In the genomic region with DNA sequence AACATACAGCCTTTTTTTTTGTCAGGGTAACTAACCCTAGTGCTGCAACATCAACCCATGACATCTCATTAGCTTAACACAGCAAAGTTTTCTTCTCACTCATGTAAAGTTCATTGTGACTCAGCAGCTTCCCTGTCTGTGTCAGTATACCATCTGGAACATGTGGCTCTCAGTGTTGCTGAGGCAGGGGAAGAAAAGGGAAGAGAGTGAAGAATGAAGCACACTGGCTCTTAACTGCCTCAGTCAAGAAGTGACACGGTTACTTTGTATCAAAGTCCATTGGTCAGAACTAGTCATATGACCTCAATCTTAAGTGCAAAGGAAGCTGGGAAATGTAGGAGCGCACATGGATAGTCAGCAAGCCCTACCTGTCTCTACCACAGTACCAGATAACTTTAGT, we compare ENCODE assay signal across 1 cellular context.
TF ChIP-seq lines count a peak whose summit lies in the region.

No MANE protein-coding gene starts in this region.

TF ChIP-seq in GM12878, 131 proteins besides CTCF, POLR2A, EP300 and RAD21 (continued from another document and continues in another):
- TF ChIP-seq, protein P1, sequence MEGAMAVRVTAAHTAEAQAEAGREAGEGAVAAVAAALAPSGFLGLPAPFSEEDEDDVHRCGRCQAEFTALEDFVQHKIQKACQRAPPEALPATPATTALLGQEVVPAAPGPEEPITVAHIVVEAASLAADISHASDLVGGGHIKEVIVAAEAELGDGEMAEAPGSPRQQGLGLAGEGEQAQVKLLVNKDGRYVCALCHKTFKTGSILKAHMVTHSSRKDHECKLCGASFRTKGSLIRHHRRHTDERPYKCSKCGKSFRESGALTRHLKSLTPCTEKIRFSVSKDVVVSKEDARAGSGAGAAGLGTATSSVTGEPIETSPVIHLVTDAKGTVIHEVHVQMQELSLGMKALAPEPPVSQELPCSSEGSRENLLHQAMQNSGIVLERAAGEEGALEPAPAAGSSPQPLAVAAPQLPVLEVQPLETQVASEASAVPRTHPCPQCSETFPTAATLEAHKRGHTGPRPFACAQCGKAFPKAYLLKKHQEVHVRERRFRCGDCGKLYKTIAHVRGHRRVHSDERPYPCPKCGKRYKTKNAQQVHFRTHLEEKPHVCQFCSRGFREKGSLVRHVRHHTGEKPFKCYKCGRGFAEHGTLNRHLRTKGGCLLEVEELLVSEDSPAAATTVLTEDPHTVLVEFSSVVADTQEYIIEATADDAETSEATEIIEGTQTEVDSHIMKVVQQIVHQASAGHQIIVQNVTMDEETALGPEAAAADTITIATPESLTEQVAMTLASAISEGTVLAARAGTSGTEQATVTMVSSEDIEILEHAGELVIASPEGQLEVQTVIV (IDR thresholded peaks at IDR 0.05; ENCODE audit: borderline replicate concordance, partially characterized antibody), result no peak
- TF ChIP-seq SP1 (IDR thresholded peaks at IDR 0.05; ENCODE audit: low read depth, low read length) (no peak), NFIC (IDR thresholded peaks at IDR 0.05; ENCODE audit: low read depth, low read length) (0 out of 2 replicates have a peak, but pooled peaks have one; percentile 18), CEBPB (IDR thresholded peaks at IDR 0.05; ENCODE audit: borderline replicate concordance in 1 of 2, low read depth in 2 of 2, low read length in 2 of 2) (no peak), PAX8 (IDR thresholded peaks at IDR 0.05) (no peak), BHLHE40 (IDR thresholded peaks at IDR 0.05; ENCODE audit: borderline replicate concordance in 1 of 2, low read depth in 2 of 2, low read length in 1 of 2) (no peak), JUND (IDR thresholded peaks at IDR 0.05; ENCODE audit: low read depth, low read length) (no peak), BCL11A (IDR thresholded peaks at IDR 0.05; ENCODE audit: low read depth, low read length) (peak; percentile 42; the same call in 1 of the 2 replicates), SIX5 (IDR thresholded peaks at IDR 0.05; ENCODE audit: low read depth, low read length, severe bottlenecking) (peak; percentile 39), HDGF (IDR thresholded peaks at IDR 0.05) (no peak), RELA (IDR thresholded peaks at IDR 0.05; ENCODE audit: borderline replicate concordance, partially characterized antibody) (no peak), CBX3 (IDR thresholded peaks at IDR 0.05; ENCODE audit: borderline replicate concordance, low read depth) (no peak), RUNX3 (IDR thresholded peaks at IDR 0.05; ENCODE audit: low read length) (0 out of 2 replicates have a peak, but pooled peaks have one; percentile 5), ZNF622 (IDR thresholded peaks at IDR 0.05) (no peak), RAD51 (IDR thresholded peaks at IDR 0.05) (peak; percentile 21; the same call in 1 of the 2 replicates), RFX5 (IDR thresholded peaks at IDR 0.05; ENCODE audit: low read depth, low read length) (no peak), CREM (IDR thresholded peaks at IDR 0.05; ENCODE audit: low read depth) (peak; percentile 14; the same call in 1 of the 2 replicates), ETV6 (conservative IDR thresholded peaks at IDR 0.05 in 1 of 2, IDR thresholded peaks at IDR 0.05 in 1 of 2; ENCODE audit: borderline replicate concordance in 1 of 2, low read depth in 1 of 2) (no peak), KDM1A (IDR thresholded peaks at IDR 0.05; ENCODE audit: borderline replicate concordance) (no peak), NR2C2 (IDR thresholded peaks at IDR 0.05; ENCODE audit: borderline replicate concordance, control insufficient read depth, insufficient read length, low read depth) (no peak), TCF12 (IDR thresholded peaks at IDR 0.05; ENCODE audit: low read depth, low read length) (no peak), POLR2AphosphoS5 (IDR thresholded peaks at IDR 0.05; ENCODE audit: low read length) (no peak), ESRRA (IDR thresholded peaks at IDR 0.05; ENCODE audit: low read length) (no peak), SPI1 (IDR thresholded peaks at IDR 0.05; ENCODE audit: borderline replicate concordance, insufficient read depth, low read depth, low read length) (0 out of 2 replicates have a peak, but pooled peaks have one; percentile 30), PML (IDR thresholded peaks at IDR 0.05; ENCODE audit: low read length) (no peak), NRF1 (conservative IDR thresholded peaks at IDR 0.05; ENCODE audit: low read depth, low read length) (no peak), ZNF24 (IDR thresholded peaks at IDR 0.05) (no peak), SUZ12 (IDR thresholded peaks at IDR 0.05; ENCODE audit: unreplicated experiment) (no peak), JUNB (IDR thresholded peaks at IDR 0.05) (peak; percentile 76), MEF2A (IDR thresholded peaks at IDR 0.05; ENCODE audit: insufficient read depth, low read depth, low read length) (no peak), IRF4 (IDR thresholded peaks at IDR 0.05; ENCODE audit: low read depth, low read length) (peak; percentile 50; the same call in 1 of the 2 replicates), SREBF1 (IDR thresholded peaks at IDR 0.05; ENCODE audit: low read length) (no peak), NR2C1 (IDR thresholded peaks at IDR 0.05) (no peak)
- TF ChIP-seq, protein P2, sequence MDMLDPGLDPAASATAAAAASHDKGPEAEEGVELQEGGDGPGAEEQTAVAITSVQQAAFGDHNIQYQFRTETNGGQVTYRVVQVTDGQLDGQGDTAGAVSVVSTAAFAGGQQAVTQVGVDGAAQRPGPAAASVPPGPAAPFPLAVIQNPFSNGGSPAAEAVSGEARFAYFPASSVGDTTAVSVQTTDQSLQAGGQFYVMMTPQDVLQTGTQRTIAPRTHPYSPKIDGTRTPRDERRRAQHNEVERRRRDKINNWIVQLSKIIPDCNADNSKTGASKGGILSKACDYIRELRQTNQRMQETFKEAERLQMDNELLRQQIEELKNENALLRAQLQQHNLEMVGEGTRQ (IDR thresholded peaks at IDR 0.05; ENCODE audit: borderline replicate concordance, low read depth, low read length), result no peak
- TF ChIP-seq, protein P3, sequence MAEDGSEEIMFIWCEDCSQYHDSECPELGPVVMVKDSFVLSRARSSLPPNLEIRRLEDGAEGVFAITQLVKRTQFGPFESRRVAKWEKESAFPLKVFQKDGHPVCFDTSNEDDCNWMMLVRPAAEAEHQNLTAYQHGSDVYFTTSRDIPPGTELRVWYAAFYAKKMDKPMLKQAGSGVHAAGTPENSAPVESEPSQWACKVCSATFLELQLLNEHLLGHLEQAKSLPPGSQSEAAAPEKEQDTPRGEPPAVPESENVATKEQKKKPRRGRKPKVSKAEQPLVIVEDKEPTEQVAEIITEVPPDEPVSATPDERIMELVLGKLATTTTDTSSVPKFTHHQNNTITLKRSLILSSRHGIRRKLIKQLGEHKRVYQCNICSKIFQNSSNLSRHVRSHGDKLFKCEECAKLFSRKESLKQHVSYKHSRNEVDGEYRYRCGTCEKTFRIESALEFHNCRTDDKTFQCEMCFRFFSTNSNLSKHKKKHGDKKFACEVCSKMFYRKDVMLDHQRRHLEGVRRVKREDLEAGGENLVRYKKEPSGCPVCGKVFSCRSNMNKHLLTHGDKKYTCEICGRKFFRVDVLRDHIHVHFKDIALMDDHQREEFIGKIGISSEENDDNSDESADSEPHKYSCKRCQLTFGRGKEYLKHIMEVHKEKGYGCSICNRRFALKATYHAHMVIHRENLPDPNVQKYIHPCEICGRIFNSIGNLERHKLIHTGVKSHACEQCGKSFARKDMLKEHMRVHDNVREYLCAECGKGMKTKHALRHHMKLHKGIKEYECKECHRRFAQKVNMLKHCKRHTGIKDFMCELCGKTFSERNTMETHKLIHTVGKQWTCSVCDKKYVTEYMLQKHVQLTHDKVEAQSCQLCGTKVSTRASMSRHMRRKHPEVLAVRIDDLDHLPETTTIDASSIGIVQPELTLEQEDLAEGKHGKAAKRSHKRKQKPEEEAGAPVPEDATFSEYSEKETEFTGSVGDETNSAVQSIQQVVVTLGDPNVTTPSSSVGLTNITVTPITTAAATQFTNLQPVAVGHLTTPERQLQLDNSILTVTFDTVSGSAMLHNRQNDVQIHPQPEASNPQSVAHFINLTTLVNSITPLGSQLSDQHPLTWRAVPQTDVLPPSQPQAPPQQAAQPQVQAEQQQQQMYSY (CRISPR knock-in tag; IDR thresholded peaks at IDR 0.05), result no peak
- TF ChIP-seq, protein P4, sequence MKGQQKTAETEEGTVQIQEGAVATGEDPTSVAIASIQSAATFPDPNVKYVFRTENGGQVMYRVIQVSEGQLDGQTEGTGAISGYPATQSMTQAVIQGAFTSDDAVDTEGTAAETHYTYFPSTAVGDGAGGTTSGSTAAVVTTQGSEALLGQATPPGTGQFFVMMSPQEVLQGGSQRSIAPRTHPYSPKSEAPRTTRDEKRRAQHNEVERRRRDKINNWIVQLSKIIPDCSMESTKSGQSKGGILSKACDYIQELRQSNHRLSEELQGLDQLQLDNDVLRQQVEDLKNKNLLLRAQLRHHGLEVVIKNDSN (IDR thresholded peaks at IDR 0.05; ENCODE audit: borderline replicate concordance, extremely low read length, insufficient read depth, low read depth, low read length), result no peak
- TF ChIP-seq, protein P5, sequence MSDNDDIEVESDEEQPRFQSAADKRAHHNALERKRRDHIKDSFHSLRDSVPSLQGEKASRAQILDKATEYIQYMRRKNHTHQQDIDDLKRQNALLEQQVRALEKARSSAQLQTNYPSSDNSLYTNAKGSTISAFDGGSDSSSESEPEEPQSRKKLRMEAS (IDR thresholded peaks at IDR 0.05; ENCODE audit: low read depth, low read length), result no peak
- TF ChIP-seq, protein P6, sequence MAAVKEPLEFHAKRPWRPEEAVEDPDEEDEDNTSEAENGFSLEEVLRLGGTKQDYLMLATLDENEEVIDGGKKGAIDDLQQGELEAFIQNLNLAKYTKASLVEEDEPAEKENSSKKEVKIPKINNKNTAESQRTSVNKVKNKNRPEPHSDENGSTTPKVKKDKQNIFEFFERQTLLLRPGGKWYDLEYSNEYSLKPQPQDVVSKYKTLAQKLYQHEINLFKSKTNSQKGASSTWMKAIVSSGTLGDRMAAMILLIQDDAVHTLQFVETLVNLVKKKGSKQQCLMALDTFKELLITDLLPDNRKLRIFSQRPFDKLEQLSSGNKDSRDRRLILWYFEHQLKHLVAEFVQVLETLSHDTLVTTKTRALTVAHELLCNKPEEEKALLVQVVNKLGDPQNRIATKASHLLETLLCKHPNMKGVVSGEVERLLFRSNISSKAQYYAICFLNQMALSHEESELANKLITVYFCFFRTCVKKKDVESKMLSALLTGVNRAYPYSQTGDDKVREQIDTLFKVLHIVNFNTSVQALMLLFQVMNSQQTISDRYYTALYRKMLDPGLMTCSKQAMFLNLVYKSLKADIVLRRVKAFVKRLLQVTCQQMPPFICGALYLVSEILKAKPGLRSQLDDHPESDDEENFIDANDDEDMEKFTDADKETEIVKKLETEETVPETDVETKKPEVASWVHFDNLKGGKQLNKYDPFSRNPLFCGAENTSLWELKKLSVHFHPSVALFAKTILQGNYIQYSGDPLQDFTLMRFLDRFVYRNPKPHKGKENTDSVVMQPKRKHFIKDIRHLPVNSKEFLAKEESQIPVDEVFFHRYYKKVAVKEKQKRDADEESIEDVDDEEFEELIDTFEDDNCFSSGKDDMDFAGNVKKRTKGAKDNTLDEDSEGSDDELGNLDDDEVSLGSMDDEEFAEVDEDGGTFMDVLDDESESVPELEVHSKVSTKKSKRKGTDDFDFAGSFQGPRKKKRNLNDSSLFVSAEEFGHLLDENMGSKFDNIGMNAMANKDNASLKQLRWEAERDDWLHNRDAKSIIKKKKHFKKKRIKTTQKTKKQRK (IDR thresholded peaks at IDR 0.05; ENCODE audit: low read depth, low read length), result no peak
- TF ChIP-seq, protein P7, sequence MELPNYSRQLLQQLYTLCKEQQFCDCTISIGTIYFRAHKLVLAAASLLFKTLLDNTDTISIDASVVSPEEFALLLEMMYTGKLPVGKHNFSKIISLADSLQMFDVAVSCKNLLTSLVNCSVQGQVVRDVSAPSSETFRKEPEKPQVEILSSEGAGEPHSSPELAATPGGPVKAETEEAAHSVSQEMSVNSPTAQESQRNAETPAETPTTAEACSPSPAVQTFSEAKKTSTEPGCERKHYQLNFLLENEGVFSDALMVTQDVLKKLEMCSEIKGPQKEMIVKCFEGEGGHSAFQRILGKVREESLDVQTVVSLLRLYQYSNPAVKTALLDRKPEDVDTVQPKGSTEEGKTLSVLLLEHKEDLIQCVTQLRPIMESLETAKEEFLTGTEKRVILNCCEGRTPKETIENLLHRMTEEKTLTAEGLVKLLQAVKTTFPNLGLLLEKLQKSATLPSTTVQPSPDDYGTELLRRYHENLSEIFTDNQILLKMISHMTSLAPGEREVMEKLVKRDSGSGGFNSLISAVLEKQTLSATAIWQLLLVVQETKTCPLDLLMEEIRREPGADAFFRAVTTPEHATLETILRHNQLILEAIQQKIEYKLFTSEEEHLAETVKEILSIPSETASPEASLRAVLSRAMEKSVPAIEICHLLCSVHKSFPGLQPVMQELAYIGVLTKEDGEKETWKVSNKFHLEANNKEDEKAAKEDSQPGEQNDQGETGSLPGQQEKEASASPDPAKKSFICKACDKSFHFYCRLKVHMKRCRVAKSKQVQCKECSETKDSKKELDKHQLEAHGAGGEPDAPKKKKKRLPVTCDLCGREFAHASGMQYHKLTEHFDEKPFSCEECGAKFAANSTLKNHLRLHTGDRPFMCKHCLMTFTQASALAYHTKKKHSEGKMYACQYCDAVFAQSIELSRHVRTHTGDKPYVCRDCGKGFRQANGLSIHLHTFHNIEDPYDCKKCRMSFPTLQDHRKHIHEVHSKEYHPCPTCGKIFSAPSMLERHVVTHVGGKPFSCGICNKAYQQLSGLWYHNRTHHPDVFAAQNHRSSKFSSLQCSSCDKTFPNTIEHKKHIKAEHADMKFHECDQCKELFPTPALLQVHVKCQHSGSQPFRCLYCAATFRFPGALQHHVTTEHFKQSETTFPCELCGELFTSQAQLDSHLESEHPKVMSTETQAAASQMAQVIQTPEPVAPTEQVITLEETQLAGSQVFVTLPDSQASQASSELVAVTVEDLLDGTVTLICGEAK (IDR thresholded peaks at IDR 0.05; ENCODE audit: borderline replicate concordance), result no peak
- TF ChIP-seq, protein P8, sequence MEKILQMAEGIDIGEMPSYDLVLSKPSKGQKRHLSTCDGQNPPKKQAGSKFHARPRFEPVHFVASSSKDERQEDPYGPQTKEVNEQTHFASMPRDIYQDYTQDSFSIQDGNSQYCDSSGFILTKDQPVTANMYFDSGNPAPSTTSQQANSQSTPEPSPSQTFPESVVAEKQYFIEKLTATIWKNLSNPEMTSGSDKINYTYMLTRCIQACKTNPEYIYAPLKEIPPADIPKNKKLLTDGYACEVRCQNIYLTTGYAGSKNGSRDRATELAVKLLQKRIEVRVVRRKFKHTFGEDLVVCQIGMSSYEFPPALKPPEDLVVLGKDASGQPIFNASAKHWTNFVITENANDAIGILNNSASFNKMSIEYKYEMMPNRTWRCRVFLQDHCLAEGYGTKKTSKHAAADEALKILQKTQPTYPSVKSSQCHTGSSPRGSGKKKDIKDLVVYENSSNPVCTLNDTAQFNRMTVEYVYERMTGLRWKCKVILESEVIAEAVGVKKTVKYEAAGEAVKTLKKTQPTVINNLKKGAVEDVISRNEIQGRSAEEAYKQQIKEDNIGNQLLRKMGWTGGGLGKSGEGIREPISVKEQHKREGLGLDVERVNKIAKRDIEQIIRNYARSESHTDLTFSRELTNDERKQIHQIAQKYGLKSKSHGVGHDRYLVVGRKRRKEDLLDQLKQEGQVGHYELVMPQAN (conservative IDR thresholded peaks at IDR 0.05), result no peak
- TF ChIP-seq, protein P9, sequence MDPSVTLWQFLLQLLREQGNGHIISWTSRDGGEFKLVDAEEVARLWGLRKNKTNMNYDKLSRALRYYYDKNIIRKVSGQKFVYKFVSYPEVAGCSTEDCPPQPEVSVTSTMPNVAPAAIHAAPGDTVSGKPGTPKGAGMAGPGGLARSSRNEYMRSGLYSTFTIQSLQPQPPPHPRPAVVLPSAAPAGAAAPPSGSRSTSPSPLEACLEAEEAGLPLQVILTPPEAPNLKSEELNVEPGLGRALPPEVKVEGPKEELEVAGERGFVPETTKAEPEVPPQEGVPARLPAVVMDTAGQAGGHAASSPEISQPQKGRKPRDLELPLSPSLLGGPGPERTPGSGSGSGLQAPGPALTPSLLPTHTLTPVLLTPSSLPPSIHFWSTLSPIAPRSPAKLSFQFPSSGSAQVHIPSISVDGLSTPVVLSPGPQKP (IDR thresholded peaks at IDR 0.05; ENCODE audit: low read depth, low read length), result no peak
